In the genomic region with DNA sequence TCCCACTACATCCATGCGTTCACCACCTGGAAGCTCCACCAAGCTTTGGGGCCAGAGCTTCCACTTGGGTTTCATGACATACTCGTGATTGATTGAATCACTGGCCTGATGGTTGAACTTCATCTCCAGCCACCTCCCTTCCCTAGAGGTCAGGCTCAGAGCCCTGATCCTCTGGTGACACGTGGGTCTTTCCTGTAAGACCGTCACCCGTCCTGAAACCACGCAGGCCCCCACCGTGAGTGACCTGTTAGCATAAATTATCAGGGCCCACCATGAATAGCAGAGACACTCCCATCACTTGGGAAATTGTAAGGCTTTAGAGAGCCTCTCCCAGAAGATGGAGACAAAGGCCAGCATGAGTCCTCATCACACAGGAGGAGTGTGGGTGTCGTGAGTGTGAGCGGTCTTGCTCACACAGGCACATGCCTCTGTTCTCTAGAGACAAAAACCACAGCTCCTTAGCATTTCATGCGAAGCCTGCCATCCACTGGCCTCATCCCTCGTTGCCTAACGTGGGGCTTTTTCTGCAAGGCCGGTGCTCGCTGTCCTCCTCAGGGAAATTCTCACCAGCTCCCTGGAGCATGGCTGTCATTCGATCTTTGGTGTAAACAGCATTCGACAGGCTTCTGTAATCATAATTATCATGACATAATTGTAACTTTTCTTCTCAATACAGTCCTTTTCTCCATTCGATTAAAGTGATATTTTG, we compare ENCODE assay signal across 9 cellular contexts.
DNase-seq lines count a peak whose midpoint lies in the region; ATAC-seq, FAIRE-seq and TF ChIP-seq lines count a peak whose summit lies in the region.
"Had no signal": no experiment of that assay in that cellular context is flagged by ENCODE, and none has a peak within 500 bp of the region (broad histone marks: within the 10 kb centered on the region; RNA-seq: fewer than 3 reads in every experiment).

No MANE protein-coding gene starts in this region.

- TF ChIP-seq POLR2A in IMR-90 (IDR thresholded peaks at IDR 0.05; ENCODE audit: low read depth, low read length): no peak

- H3K4me1 ChIP-seq in IMR-90 (ENCODE audit: control insufficient read depth, insufficient read depth, low read length): peaks cover 2% of the 10 kb centered on the region; the same call in 1 of the 2 replicates

- H3K9me3 ChIP-seq in IMR-90 (ENCODE audit: control insufficient read depth, insufficient read depth, low read length): no peaks in the 10 kb centered on the region

- H3K4me2 ChIP-seq in IMR-90 (ENCODE audit: low read depth, low read length): no peak overlapping the region

- H3K9me1 ChIP-seq in IMR-90 (ENCODE audit: insufficient read depth, low read length): peaks cover 3% of the 10 kb centered on the region; the same call in 1 of the 2 replicates

- H3K9ac ChIP-seq in IMR-90 (ENCODE audit: low read depth, low read length): no peak overlapping the region

- peaks cover 2% of the 10 kb centered on the region; the same call in 1 of the 2 replicates for H3K27me3 ChIP-seq in IMR-90 (ENCODE audit: control insufficient read depth, insufficient read depth, low read length)

- no peak overlapping the region for H3K18ac ChIP-seq in IMR-90 (ENCODE audit: low read depth, low read length)

- H2AK9ac ChIP-seq in IMR-90 (replicated peaks; ENCODE audit: low read depth, low read length, poor library complexity): no peak overlapping the region

- dilution Hi-C loops in IMR-90 (cut with HindIII; ENCODE audit: low sequenced_read_pairs, unreplicated experiment): no loop called here

- peak; percentile 58 for DNase-seq in GM20000 (ENCODE audit: low spot score)
- no peak for DNase-seq in IMR-90
- DNase-seq in left kidney (ENCODE audit: low read depth, low spot score): peak; percentile 47
- no peak for DNase-seq in H4 (ENCODE audit: low spot score)
- no peak for DNase-seq in D721Med (ENCODE audit: insufficient read length, low spot score)
- DNase-seq in posterior vena cava (ENCODE audit: low spot score): no peak
- no peak for DNase-seq in NCI-H526 treated with DMSO at 0.1 percent for 48 hours (lab: John Stamatoyannopoulos, UW)
- DNase-seq: NCI-H446 treated with DMSO at 0.1 percent for 48 hours had no signal

- BruUV-seq in IMR-90 (replicated peaks; lab: Mats Ljungman, UMichigan): no TSS peak

- 96% methylated on average over 7 of the region's 17 CpGs; no CpG with 5 or more reads in 1 of the 2 experiments for WGBS in IMR-90 (ENCODE audit: extremely low coverage in 2 of 2, insufficient read length in 1 of 2), 2 experiments

- H2AK5ac ChIP-seq in IMR-90 (ENCODE audit: low read depth, low read length): no peak overlapping the region

- no peak overlapping the region for H2BK120ac ChIP-seq in IMR-90 (ENCODE audit: low read depth, low read length)

- H4K20me1 ChIP-seq in IMR-90 (ENCODE audit: insufficient read depth, low read length): no peaks in the 10 kb centered on the region

- ATAC-seq in IMR-90 (ENCODE audit: low read depth): no peak

- no peak overlapping the region for H3K4ac ChIP-seq in IMR-90 (ENCODE audit: low read depth, low read length)

- intact Hi-C loops in IMR-90 (cut with micrococcal nuclease) (no loop called here), posterior vena cava (cut with DNase I) (no loop called here)

- no peak overlapping the region for H3K27ac ChIP-seq in IMR-90 (ENCODE audit: insufficient read depth, low read length)

- no peak overlapping the region for H3K23ac ChIP-seq in IMR-90 (ENCODE audit: low read depth, low read length)

- FAIRE-seq in D721Med (lab: Jason Lieb, UNC): no peak

- TF ChIP-seq CTCF in GM12875 (IDR thresholded peaks at IDR 0.05; ENCODE audit: borderline replicate concordance, insufficient read depth, low read depth, low read length): peak; percentile 42; the same call in 1 of the 2 replicates
- peak; percentile 12 for TF ChIP-seq CTCF in GM20000 (IDR thresholded peaks at IDR 0.05; ENCODE audit: extremely low read depth, missing control alignments)
- no peak for TF ChIP-seq CTCF in IMR-90 (conservative IDR thresholded peaks at IDR 0.05; ENCODE audit: low read depth, low read length)
- TF ChIP-seq CTCF in D721Med (IDR thresholded peaks at IDR 0.05; ENCODE audit: insufficient read depth, missing control alignments): no peak

- H2AFZ ChIP-seq in IMR-90 (replicated peaks; ENCODE audit: low read length, poor library complexity): no peak overlapping the region

- H3K79me1 ChIP-seq in IMR-90 (ENCODE audit: low read depth in 1 of 2, low read length in 2 of 2): no peaks in the 10 kb centered on the region

- no peak overlapping the region for H4K5ac ChIP-seq in IMR-90 (ENCODE audit: low read depth, low read length)

- no peak overlapping the region for H3K14ac ChIP-seq in IMR-90 (replicated peaks; ENCODE audit: low read depth, low read length)

- no peak overlapping the region for H2BK15ac ChIP-seq in IMR-90 (ENCODE audit: low read depth, low read length)

- H4K91ac ChIP-seq in IMR-90 (ENCODE audit: insufficient read depth, low read depth, low read length): no peak overlapping the region

- no peak overlapping the region for H3K4me3 ChIP-seq in GM12875 (ENCODE audit: low read depth, low read length)
- H3K4me3 ChIP-seq in IMR-90 (ENCODE audit: insufficient read depth, low read depth, low read length): no peak overlapping the region

- no peak overlapping the region for H2BK5ac ChIP-seq in IMR-90 (ENCODE audit: low read depth, low read length, poor library complexity, severe bottlenecking)

- TF ChIP-seq RAD21 in IMR-90 (IDR thresholded peaks at IDR 0.05; ENCODE audit: low read length): 0 out of 2 replicates have a peak, but pooled peaks have one; percentile 7

- no peaks in the 10 kb centered on the region for H3K36me3 ChIP-seq in IMR-90 (ENCODE audit: control insufficient read depth, insufficient read depth, low read length)

- in situ Hi-C loops in IMR-90 (cut with MboI; ENCODE audit: low sequenced_read_pairs): no loop called here

- CTCF ChIA-PET in IMR-90 (lab: Yijun Ruan, JAX): no interaction called here

- H3K56ac ChIP-seq in IMR-90 (ENCODE audit: extremely low read depth, insufficient read depth, low read length): no peak overlapping the region

- H4K8ac ChIP-seq in IMR-90 (ENCODE audit: low read depth in 2 of 2, low read length in 2 of 2): no peak overlapping the region

- POLR2A ChIA-PET in IMR-90 (lab: Charles Lee; ENCODE audit: unreplicated experiment): no interaction called here

- H2BK20ac ChIP-seq in IMR-90 (ENCODE audit: low read depth, low read length): no peak overlapping the region

TF ChIP-seq in IMR-90, 13 proteins besides CTCF, POLR2A, EP300 and RAD21:
- TF ChIP-seq CHD1 (IDR thresholded peaks at IDR 0.05; ENCODE audit: low read depth, low read length) (no peak), USF2 (IDR thresholded peaks at IDR 0.05; ENCODE audit: low read depth, low read length) (no peak), SMC3 (IDR thresholded peaks at IDR 0.05; ENCODE audit: low read depth, low read length) (no peak), MAFK (IDR thresholded peaks at IDR 0.05; ENCODE audit: low read depth, low read length) (no peak), BHLHE40 (IDR thresholded peaks at IDR 0.05; ENCODE audit: low read depth, low read length) (no peak), MXI1 (IDR thresholded peaks at IDR 0.05; ENCODE audit: borderline replicate concordance, low read depth, low read length) (no peak), RFX5 (IDR thresholded peaks at IDR 0.05; ENCODE audit: low read depth, low read length) (no peak), NFE2L2 (IDR thresholded peaks at IDR 0.05; ENCODE audit: low read depth, low read length) (no peak), CEBPB (IDR thresholded peaks at IDR 0.05; ENCODE audit: low read depth, low read length) (no peak), RCOR1 (IDR thresholded peaks at IDR 0.05; ENCODE audit: insufficient replicate concordance, low read length) (no peak), FOS (IDR thresholded peaks at IDR 0.05; ENCODE audit: low read depth, low read length) (no peak), MAZ (IDR thresholded peaks at IDR 0.05; ENCODE audit: borderline replicate concordance, low read depth, low read length) (no peak), ELK1 (IDR thresholded peaks at IDR 0.05; ENCODE audit: borderline replicate concordance, low read depth, low read length) (no peak)

Comparison
In these comparisons a context has a peak if more than half of its experiments do, and no peak if none do; other contexts are left out.
1. CTCF ChIP-seq: peak in GM12875 (single experiment) and GM20000 (single experiment); none in IMR-90 (single experiment) and D721Med (single experiment).
2. DNase-seq: peak in GM20000 (single experiment) and left kidney (single experiment); none in IMR-90 (single experiment), H4 (single experiment), D721Med (single experiment), posterior vena cava (single experiment) and NCI-H526 treated with DMSO at 0.1 percent for 48 hours (single experiment).